Comparison of ENCODE assay signal across 8 cellular contexts in the genomic region with DNA sequence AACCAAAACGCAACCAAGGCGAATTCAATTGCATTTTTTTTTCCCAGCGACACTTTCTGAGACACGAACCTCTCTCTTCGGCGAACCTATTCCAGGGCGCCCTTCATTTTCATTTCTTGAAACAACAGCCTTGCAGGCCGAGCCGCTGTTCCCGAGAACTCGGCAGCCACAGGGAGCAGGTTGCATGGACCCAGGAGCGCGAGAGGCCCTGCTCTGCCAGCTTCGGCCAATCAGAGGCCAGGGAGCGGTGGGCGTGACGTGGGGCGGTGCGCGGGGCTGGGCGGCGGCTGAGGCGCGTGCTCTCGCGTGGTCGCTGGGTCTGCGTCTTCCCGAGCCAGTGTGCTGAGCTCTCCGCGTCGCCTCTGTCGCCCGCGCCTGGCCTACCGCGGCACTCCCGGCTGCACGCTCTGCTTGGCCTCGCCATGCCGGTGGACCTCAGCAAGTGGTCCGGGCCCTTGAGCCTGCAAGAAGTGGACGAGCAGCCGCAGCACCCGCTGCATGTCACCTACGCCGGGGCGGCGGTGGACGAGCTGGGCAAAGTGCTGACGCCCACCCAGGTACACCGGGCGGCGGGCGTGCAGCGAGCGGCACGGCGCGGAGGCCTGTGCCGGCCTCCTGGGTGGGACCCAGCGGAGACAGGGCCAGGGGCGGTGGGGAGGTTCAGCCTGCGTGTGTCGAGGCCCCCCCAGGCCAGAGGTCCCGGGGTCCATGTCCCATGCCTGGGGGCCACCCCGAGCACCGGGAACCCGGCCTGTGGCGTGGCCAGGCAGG. TPM values are rescaled to one million over a fixed set of nuclear protein-coding genes. Genes with fewer than 3 reads are reported as not detected.
DNase-seq lines count a peak whose midpoint lies in the region; ATAC-seq, FAIRE-seq and TF ChIP-seq lines count a peak whose summit lies in the region.

Gene PEBP1, plus strand, starts transcription at position 337 of the 771 bp plus-strand sequence. Its CDS starts 86 bp downstream, at position 423.

- intact Hi-C loops in OCI-LY7 (cut with micrococcal nuclease; ENCODE audit: unreplicated experiment) = loop anchor here (2.0 to 5.0 kb wide), 3 partner anchors 74 to 236 kb away; partner anchors contain the start of genes TAOK3 and WSB2

- H3K79me2 ChIP-seq in OCI-LY7 (ENCODE audit: insufficient read depth, low read depth, low read length) = peaks cover 23% of the 10 kb centered on the region; the same call in 1 of the 2 replicates

- peaks cover 3% of the 10 kb centered on the region; the same call in 1 of the 2 replicates for H3K4me1 ChIP-seq in HUES6 (ENCODE audit: control insufficient read depth, insufficient read depth, low read length)
- peaks cover 18% of the 10 kb centered on the region for H3K4me1 ChIP-seq in OCI-LY7 (ENCODE audit: insufficient read depth, low read length, poor library complexity, severe bottlenecking)
- peaks cover 24% of the 10 kb centered on the region for H3K4me1 ChIP-seq in mononuclear cell (ENCODE audit: insufficient read depth, low read length)

- CTCF ChIA-PET in OCI-LY7 (lab: Charles Lee; ENCODE audit: unreplicated experiment) = interaction anchor here (0.6 kb wide), 1 partner anchor 1002 kb away, joined by 3 read pairs; no protein-coding TSS in a partner anchor

- no peaks in the 10 kb centered on the region for H3K9me2 ChIP-seq in OCI-LY7 (ENCODE audit: insufficient read depth, low read length)

- DNase-seq in D721Med (ENCODE audit: insufficient read length, low spot score) = peak; percentile 93
- DNase-seq in OCI-LY7 (ENCODE audit: low spot score) = peak; percentile 90
- peak; percentile 92 for DNase-seq in activated T-cell treated with anti-CD3 and anti-CD28 coated beads for 24 hours (ENCODE audit: low read depth)
- DNase-seq in epidermal melanocyte (ENCODE audit: insufficient read length, low spot score) = peak; percentile 93
- peak; percentile 90 to 93 for DNase-seq in stimulated activated CD8-positive, alpha-beta memory T cell treated with anti-CD3 and anti-CD28 coated beads, Interleukin-2, amount 100 ng/mL, for 48 hours (ENCODE audit: low read depth in 2 of 2)

- H3K36me3 ChIP-seq in HUES6 (ENCODE audit: control insufficient read depth, insufficient read depth, low read length) (peaks cover 40% of the 10 kb centered on the region), OCI-LY7 (ENCODE audit: insufficient read depth, low read length) (peaks cover 31% of the 10 kb centered on the region)

- H4K20me1 ChIP-seq in OCI-LY7 (ENCODE audit: insufficient read depth, low read length) = no peaks in the 10 kb centered on the region

- H3K9ac ChIP-seq in HUES6 (ENCODE audit: low read length) = peak within 1 kb of the TSS; percentile 94

- TF ChIP-seq CTCF in D721Med (IDR thresholded peaks at IDR 0.05; ENCODE audit: insufficient read depth, missing control alignments) (no peak), OCI-LY7 (conservative IDR thresholded peaks at IDR 0.05; ENCODE audit: low read length) (no peak)

- POLR2A ChIA-PET in OCI-LY7 (lab: Charles Lee) = interaction anchor here (0.8 to 1.8 kb wide), 7 partner anchors 11 to 223 kb away, joined by 3 to 11 read pairs (median 3); no protein-coding TSS in a partner anchor

- H3K4me3 ChIP-seq in HUES6 (ENCODE audit: low read depth, low read length) (peak within 1 kb of the TSS; percentile 97), OCI-LY7 (ENCODE audit: low read depth, low read length, poor library complexity, severe bottlenecking) (peak within 1 kb of the TSS; percentile 96), mononuclear cell (ENCODE audit: low read length) (peak within 1 kb of the TSS; percentile 68)

- peak within 1 kb of the TSS; percentile 95 for H3K27ac ChIP-seq in HUES6 (ENCODE audit: low read depth, low read length)
- peak within 1 kb of the TSS; percentile 14 for H3K27ac ChIP-seq in OCI-LY7 (ENCODE audit: low read depth, low read length, poor library complexity, severe bottlenecking)

- H3K27me3 ChIP-seq in HUES6 (ENCODE audit: control insufficient read depth, insufficient read depth, low read length) (no peaks in the 10 kb centered on the region), mononuclear cell (ENCODE audit: insufficient read depth, low read length) (no peaks in the 10 kb centered on the region)

- H3K9me3 ChIP-seq in HUES6 (ENCODE audit: control insufficient read depth, insufficient read depth, low read depth, low read length) (no peaks in the 10 kb centered on the region), OCI-LY7 (ENCODE audit: low read length) (no peaks in the 10 kb centered on the region), mononuclear cell (ENCODE audit: low read depth, low read length) (no peaks in the 10 kb centered on the region)

- H2AFZ ChIP-seq in OCI-LY7 (ENCODE audit: low read length) = peak within 1 kb of the TSS; percentile 83

- BruUV-seq in OCI-LY7 (replicated peaks; lab: Mats Ljungman, UMichigan) = no TSS peak

- peak within 1 kb of the TSS; percentile 83 for H3K4me2 ChIP-seq in OCI-LY7 (ENCODE audit: low read length)

- peak; percentile 98 for ATAC-seq in GM21423 (IDR thresholded peaks at IDR 0.05; ENCODE audit: unreplicated experiment)

- no peak for FAIRE-seq in D721Med (lab: Jason Lieb, UNC)

RNA-seq across cellular contexts. Expression of gene PEBP1, which starts in this region (rescaled TPM):
- total RNA-seq in OCI-LY7 (2014; rRNA removed; shearing (Covaris generic)) = 128 and 135 TPM in 2 replicates
- 138 and 154 TPM in 2 replicates for total RNA-seq in OCI-LY7 (2022)
- total RNA-seq in mononuclear cell = 66.9 TPM

Comparison
In these comparisons a context has a peak if more than half of its experiments do, and no peak if none do; other contexts are left out.
1. Peak in every context shown above with its lines: DNase-seq, ATAC-seq, H3K4me3 ChIP-seq and H3K27ac ChIP-seq.